In genomic region chr1:220043646-220044045, GRCh38 we compare ENCODE assay signal across 16 cellular contexts. TPM values are rescaled to one million over a fixed set of nuclear protein-coding genes. Genes with fewer than 3 reads are reported as not detected.
DNase-seq lines count a peak whose midpoint lies in the region; ATAC-seq and TF ChIP-seq lines count a peak whose summit lies in the region.
"Had no signal": no experiment of that assay in that cellular context is flagged by ENCODE, and none has a peak within 500 bp of the region (broad histone marks: within the 10 kb centered on the region; RNA-seq: fewer than 3 reads in every experiment).

No MANE protein-coding gene starts in this region.

- H3K9me3 ChIP-seq in OCI-LY3 (ENCODE audit: insufficient read depth, low read length): no peaks in the 10 kb centered on the region
- no peaks in the 10 kb centered on the region for H3K9me3 ChIP-seq in ascending aorta
- H3K9me3 ChIP-seq: colonic mucosa, upper lobe of left lung had no signal

- H3K27ac ChIP-seq in OCI-LY3 (ENCODE audit: low read length): no peak overlapping the region
- H3K27ac ChIP-seq in ascending aorta: no peak overlapping the region
- H3K27ac ChIP-seq: colonic mucosa, upper lobe of left lung had no signal

- H4K20me1 ChIP-seq in OCI-LY3 (ENCODE audit: insufficient read depth, low read length): peaks cover 10% of the 10 kb centered on the region; the same call in 1 of the 2 replicates

- peak overlapping the region; percentile 83 for H3K4me3 Mint-ChIP-seq in activated naive CD4-positive, alpha-beta T cell treated with anti-CD3 and anti-CD28 coated beads, Interleukin-2, amount 50 U/mL, for 24 hours
- H3K4me3 Mint-ChIP-seq in brain: peak overlapping the region; percentile 62 to 98 (median 79)
- no peak overlapping the region for H3K4me3 Mint-ChIP-seq in stimulated activated memory B cell treated with anti-CD40 and anti-IgM and Interleukin-4, amounts not matched to agents 10 μg/mL and 1 μg/mL and 100 μg/mL, for 72 hours

- no peaks in the 10 kb centered on the region for H3K27me3 Mint-ChIP-seq in activated naive CD4-positive, alpha-beta T cell treated with anti-CD3 and anti-CD28 coated beads, Interleukin-2, amount 50 U/mL, for 24 hours
- H3K27me3 Mint-ChIP-seq in brain: peaks cover 9% of the 10 kb centered on the region
- H3K27me3 Mint-ChIP-seq in stimulated activated memory B cell treated with anti-CD40 and anti-IgM and Interleukin-4, amounts not matched to agents 10 μg/mL and 1 μg/mL and 100 μg/mL, for 72 hours: no peaks in the 10 kb centered on the region

- H3K4me1 Mint-ChIP-seq in activated naive CD4-positive, alpha-beta T cell treated with anti-CD3 and anti-CD28 coated beads, Interleukin-2, amount 50 U/mL, for 24 hours: peaks cover 38% of the 10 kb centered on the region
- H3K4me1 Mint-ChIP-seq in brain: peaks cover 55% of the 10 kb centered on the region
- peaks cover 34% of the 10 kb centered on the region for H3K4me1 Mint-ChIP-seq in stimulated activated memory B cell treated with anti-CD40 and anti-IgM and Interleukin-4, amounts not matched to agents 10 μg/mL and 1 μg/mL and 100 μg/mL, for 72 hours

- H3K36me3 ChIP-seq in OCI-LY3 (replicated peaks; ENCODE audit: low read depth, low read length) (peaks cover 22% of the 10 kb centered on the region), ascending aorta (peaks cover 11 to 26% of the 10 kb centered on the region in 2 donors)
- H3K36me3 ChIP-seq: colonic mucosa had no signal

- H3K27ac Mint-ChIP-seq in activated naive CD4-positive, alpha-beta T cell treated with anti-CD3 and anti-CD28 coated beads, Interleukin-2, amount 50 U/mL, for 24 hours: peak overlapping the region; percentile 79
- H3K27ac Mint-ChIP-seq in brain: peak overlapping the region in 4 of 5 experiments; percentile 25 to 73 (median 60)
- H3K27ac Mint-ChIP-seq in stimulated activated memory B cell treated with anti-CD40 and anti-IgM and Interleukin-4, amounts not matched to agents 10 μg/mL and 1 μg/mL and 100 μg/mL, for 72 hours: peak overlapping the region; percentile 38

- peak overlapping the region; percentile 18; the same call in 1 of the 2 replicates for H3K4me2 ChIP-seq in OCI-LY3 (ENCODE audit: low read length)

- no peak for ATAC-seq in stimulated activated memory B cell treated with anti-CD40 and anti-IgM and Interleukin-4, amounts not matched to agents 10 μg/mL and 1 μg/mL and 100 μg/mL, for 72 hours

- intact Hi-C loops in ascending aorta (cut with DNase I): no loop called here

- TF ChIP-seq CTCF in OCI-LY3 (IDR thresholded peaks at IDR 0.05; ENCODE audit: low read depth, low read length) (no peak), brain (conservative IDR thresholded peaks at IDR 0.05) (no peak), ascending aorta (IDR thresholded peaks at IDR 0.05) (no peak)

- H3K36me3 Mint-ChIP-seq in activated naive CD4-positive, alpha-beta T cell treated with anti-CD3 and anti-CD28 coated beads, Interleukin-2, amount 50 U/mL, for 24 hours: peaks cover 10% of the 10 kb centered on the region
- H3K36me3 Mint-ChIP-seq in brain: peaks cover 14% of the 10 kb centered on the region
- peaks cover 10% of the 10 kb centered on the region for H3K36me3 Mint-ChIP-seq in stimulated activated memory B cell treated with anti-CD40 and anti-IgM and Interleukin-4, amounts not matched to agents 10 μg/mL and 1 μg/mL and 100 μg/mL, for 72 hours

- H3K9me3 Mint-ChIP-seq in activated naive CD4-positive, alpha-beta T cell treated with anti-CD3 and anti-CD28 coated beads, Interleukin-2, amount 50 U/mL, for 24 hours: no peaks in the 10 kb centered on the region
- H3K9me3 Mint-ChIP-seq in brain: no peaks in the 10 kb centered on the region
- H3K9me3 Mint-ChIP-seq in stimulated activated memory B cell treated with anti-CD40 and anti-IgM and Interleukin-4, amounts not matched to agents 10 μg/mL and 1 μg/mL and 100 μg/mL, for 72 hours: no peaks in the 10 kb centered on the region

- H3K4me1 ChIP-seq in OCI-LY3 (ENCODE audit: low read length): peaks cover 16% of the 10 kb centered on the region
- H3K4me1 ChIP-seq in ascending aorta: peaks cover 0 to 10% of the 10 kb centered on the region in 2 donors

- H3K9ac ChIP-seq in OCI-LY3 (ENCODE audit: low read length): no peak overlapping the region

- DNase-seq in activated naive CD4-positive, alpha-beta T cell treated with anti-CD3 and anti-CD28 coated beads, Interleukin-2, amount 50 U/mL, for 16 hours: no peak
- DNase-seq in ascending aorta (ENCODE audit: low spot score in 2 of 2): no peak
- DNase-seq in hepatic stellate cell (ENCODE audit: low spot score): no peak
- no peak for DNase-seq in germinal center (ENCODE audit: low spot score)
- DNase-seq: activated CD4-positive, alpha-beta T cell treated with anti-CD3 and anti-CD28 coated beads, Interleukin-2, amount 50 U/mL, for 48 hours; amniotic stem cell; colonic mucosa; EL; NCI-H1694; stimulated activated CD8-positive, alpha-beta memory T cell treated with anti-CD3 and anti-CD28 coated beads, Interleukin-4, amount 100 ng/mL, for 48 hours; T1000; upper lobe of left lung had no signal

- no peak overlapping the region for H2AFZ ChIP-seq in OCI-LY3 (ENCODE audit: low read depth, low read length)

- no peak overlapping the region for H3K4me3 ChIP-seq in OCI-LY3 (ENCODE audit: low read length)
- no peak overlapping the region for H3K4me3 ChIP-seq in ascending aorta
- H3K4me3 ChIP-seq: colonic mucosa, upper lobe of left lung had no signal

- H3K27me3 ChIP-seq in OCI-LY3 (ENCODE audit: low read depth, low read length) (no peaks in the 10 kb centered on the region), ascending aorta (no peaks in the 10 kb centered on the region)
- H3K27me3 ChIP-seq: colonic mucosa, upper lobe of left lung had no signal

- peaks cover 71% of the 10 kb centered on the region for H3K79me2 ChIP-seq in OCI-LY3 (ENCODE audit: low read length)

RNA-seq across cellular contexts. Expression of gene EPRS1, which starts 2.7 kb away (rescaled TPM):
- 78.4 TPM for polyA plus RNA-seq in brain (ENCODE audit: insufficient read depth, low read depth, low replicate concordance)
- 16.0 TPM for total RNA-seq in ascending aorta

RNA-seq across cellular contexts. Expression of gene BPNT1, which starts 45.9 kb away (rescaled TPM):
- polyA plus RNA-seq in brain (ENCODE audit: insufficient read depth, low read depth, low replicate concordance): 40.1 TPM
- total RNA-seq in ascending aorta: 5.4 TPM

RNA-seq across cellular contexts. Expression of gene IARS2, which starts 50.3 kb away (rescaled TPM):
- 24.1 TPM for polyA plus RNA-seq in brain (ENCODE audit: insufficient read depth, low read depth, low replicate concordance)
- total RNA-seq in ascending aorta: 41.0 TPM
